ENCODE assay signal across 1 cellular context in the genomic region with DNA sequence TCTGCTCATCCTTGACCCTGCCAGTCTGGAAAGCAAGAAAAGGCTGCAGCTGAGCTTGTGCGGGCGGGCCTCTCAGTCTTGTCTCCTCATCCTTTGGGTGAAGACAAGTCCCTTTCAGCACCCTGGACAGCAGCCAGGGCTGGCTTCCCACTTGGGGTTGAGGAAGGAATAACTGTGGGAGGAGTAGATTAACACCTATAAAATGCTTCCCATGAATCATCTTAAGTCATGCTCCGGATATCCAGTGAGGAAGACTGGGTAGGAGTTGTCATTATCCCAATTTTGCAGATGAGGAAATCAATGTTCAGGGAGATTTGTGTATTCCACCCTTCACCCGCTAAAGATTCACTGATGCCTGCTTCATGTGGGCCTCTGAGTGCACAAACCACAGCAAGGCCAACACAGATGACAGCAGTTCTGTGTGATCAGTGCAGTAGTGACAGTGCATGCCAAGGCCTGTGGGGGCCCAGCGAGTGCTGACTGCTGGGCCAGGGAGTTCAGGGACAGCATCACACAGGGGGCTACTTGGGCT.
A peak's percentile ranks its signal among the peaks of the same experiment; 100 is the strongest.
TF ChIP-seq lines count a peak whose summit lies in the region.

No MANE protein-coding gene starts in this region.

TF ChIP-seq in K562, 482 proteins besides CTCF, POLR2A, EP300 and RAD21 (continued from another document):
- TF ChIP-seq, protein P1, sequence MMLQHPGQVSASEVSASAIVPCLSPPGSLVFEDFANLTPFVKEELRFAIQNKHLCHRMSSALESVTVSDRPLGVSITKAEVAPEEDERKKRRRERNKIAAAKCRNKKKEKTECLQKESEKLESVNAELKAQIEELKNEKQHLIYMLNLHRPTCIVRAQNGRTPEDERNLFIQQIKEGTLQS (IDR thresholded peaks at IDR 0.05): no peak
- TF ChIP-seq, protein P1 (CRISPR knock-in tag; conservative IDR thresholded peaks at IDR 0.05): 0 out of 2 replicates have a peak, but pooled peaks have one; percentile 52
- peak in 1 of 2 experiments; percentile 43; a peak in 1 of 4 replicates for TF ChIP-seq TEAD1 (CRISPR knock-in tag; IDR thresholded peaks at IDR 0.05)
- peak; percentile 61; the same call in 1 of the 2 replicates for TF ChIP-seq ZBTB1 (CRISPR knock-in tag; IDR thresholded peaks at IDR 0.05; ENCODE audit: borderline replicate concordance, low read depth)
- TF ChIP-seq ZNF217 (CRISPR knock-in tag; IDR thresholded peaks at IDR 0.05): 0 out of 2 replicates have a peak, but pooled peaks have one; percentile 41
- no peak for TF ChIP-seq YBX1 (IDR thresholded peaks at IDR 0.05)
- 0 out of 2 replicates have a peak, but pooled peaks have one; percentile 27 for TF ChIP-seq KLF6 (CRISPR knock-in tag; IDR thresholded peaks at IDR 0.05; ENCODE audit: borderline replicate concordance)
- peak; percentile 61 for TF ChIP-seq ZNF431 (CRISPR knock-in tag; IDR thresholded peaks at IDR 0.05)
- TF ChIP-seq, protein P2, sequence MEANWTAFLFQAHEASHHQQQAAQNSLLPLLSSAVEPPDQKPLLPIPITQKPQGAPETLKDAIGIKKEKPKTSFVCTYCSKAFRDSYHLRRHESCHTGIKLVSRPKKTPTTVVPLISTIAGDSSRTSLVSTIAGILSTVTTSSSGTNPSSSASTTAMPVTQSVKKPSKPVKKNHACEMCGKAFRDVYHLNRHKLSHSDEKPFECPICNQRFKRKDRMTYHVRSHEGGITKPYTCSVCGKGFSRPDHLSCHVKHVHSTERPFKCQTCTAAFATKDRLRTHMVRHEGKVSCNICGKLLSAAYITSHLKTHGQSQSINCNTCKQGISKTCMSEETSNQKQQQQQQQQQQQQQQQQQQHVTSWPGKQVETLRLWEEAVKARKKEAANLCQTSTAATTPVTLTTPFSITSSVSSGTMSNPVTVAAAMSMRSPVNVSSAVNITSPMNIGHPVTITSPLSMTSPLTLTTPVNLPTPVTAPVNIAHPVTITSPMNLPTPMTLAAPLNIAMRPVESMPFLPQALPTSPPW (CRISPR knock-in tag; IDR thresholded peaks at IDR 0.05): peak; percentile 42; the same call in 1 of the 2 replicates
- TF ChIP-seq ARID2 (IDR thresholded peaks at IDR 0.05): no peak
- peak; percentile 92 for TF ChIP-seq PRMT5 (CRISPR knock-in tag; IDR thresholded peaks at IDR 0.05)
- TF ChIP-seq, protein P3, sequence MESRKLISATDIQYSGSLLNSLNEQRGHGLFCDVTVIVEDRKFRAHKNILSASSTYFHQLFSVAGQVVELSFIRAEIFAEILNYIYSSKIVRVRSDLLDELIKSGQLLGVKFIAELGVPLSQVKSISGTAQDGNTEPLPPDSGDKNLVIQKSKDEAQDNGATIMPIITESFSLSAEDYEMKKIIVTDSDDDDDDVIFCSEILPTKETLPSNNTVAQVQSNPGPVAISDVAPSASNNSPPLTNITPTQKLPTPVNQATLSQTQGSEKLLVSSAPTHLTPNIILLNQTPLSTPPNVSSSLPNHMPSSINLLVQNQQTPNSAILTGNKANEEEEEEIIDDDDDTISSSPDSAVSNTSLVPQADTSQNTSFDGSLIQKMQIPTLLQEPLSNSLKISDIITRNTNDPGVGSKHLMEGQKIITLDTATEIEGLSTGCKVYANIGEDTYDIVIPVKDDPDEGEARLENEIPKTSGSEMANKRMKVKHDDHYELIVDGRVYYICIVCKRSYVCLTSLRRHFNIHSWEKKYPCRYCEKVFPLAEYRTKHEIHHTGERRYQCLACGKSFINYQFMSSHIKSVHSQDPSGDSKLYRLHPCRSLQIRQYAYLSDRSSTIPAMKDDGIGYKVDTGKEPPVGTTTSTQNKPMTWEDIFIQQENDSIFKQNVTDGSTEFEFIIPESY (CRISPR knock-in tag; IDR thresholded peaks at IDR 0.05): peak; percentile 53; the same call in 1 of the 2 replicates
- TF ChIP-seq, protein P4, sequence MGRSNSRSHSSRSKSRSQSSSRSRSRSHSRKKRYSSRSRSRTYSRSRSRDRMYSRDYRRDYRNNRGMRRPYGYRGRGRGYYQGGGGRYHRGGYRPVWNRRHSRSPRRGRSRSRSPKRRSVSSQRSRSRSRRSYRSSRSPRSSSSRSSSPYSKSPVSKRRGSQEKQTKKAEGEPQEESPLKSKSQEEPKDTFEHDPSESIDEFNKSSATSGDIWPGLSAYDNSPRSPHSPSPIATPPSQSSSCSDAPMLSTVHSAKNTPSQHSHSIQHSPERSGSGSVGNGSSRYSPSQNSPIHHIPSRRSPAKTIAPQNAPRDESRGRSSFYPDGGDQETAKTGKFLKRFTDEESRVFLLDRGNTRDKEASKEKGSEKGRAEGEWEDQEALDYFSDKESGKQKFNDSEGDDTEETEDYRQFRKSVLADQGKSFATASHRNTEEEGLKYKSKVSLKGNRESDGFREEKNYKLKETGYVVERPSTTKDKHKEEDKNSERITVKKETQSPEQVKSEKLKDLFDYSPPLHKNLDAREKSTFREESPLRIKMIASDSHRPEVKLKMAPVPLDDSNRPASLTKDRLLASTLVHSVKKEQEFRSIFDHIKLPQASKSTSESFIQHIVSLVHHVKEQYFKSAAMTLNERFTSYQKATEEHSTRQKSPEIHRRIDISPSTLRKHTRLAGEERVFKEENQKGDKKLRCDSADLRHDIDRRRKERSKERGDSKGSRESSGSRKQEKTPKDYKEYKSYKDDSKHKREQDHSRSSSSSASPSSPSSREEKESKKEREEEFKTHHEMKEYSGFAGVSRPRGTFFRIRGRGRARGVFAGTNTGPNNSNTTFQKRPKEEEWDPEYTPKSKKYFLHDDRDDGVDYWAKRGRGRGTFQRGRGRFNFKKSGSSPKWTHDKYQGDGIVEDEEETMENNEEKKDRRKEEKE (IDR thresholded peaks at IDR 0.05; ENCODE audit: borderline replicate concordance in 1 of 2, control insufficient read depth in 1 of 2, low read depth in 2 of 2, low read length in 1 of 2): no peak
- TF ChIP-seq ARNT (IDR thresholded peaks at IDR 0.05): no peak
- peak; percentile 89 for TF ChIP-seq ZNF766 (CRISPR knock-in tag; conservative IDR thresholded peaks at IDR 0.05)
- no peak for TF ChIP-seq THRAP3 (IDR thresholded peaks at IDR 0.05; ENCODE audit: borderline replicate concordance)
- TF ChIP-seq PHTF2 (CRISPR knock-in tag; IDR thresholded peaks at IDR 0.05): no peak
- TF ChIP-seq SMARCA5 (IDR thresholded peaks at IDR 0.05): no peak
- no peak for TF ChIP-seq HMGN3 (IDR thresholded peaks at IDR 0.05; ENCODE audit: borderline replicate concordance, extremely low read depth, insufficient read length, low read depth, low read length)
- no peak for TF ChIP-seq DACH1 (IDR thresholded peaks at IDR 0.05; ENCODE audit: partially characterized antibody)
- TF ChIP-seq, protein P5, sequence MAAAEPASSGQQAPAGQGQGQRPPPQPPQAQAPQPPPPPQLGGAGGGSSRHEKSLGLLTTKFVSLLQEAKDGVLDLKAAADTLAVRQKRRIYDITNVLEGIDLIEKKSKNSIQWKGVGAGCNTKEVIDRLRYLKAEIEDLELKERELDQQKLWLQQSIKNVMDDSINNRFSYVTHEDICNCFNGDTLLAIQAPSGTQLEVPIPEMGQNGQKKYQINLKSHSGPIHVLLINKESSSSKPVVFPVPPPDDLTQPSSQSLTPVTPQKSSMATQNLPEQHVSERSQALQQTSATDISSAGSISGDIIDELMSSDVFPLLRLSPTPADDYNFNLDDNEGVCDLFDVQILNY (CRISPR knock-in tag; IDR thresholded peaks at IDR 0.05): peak; percentile 68; the same call in 1 of the 2 replicates
- TF ChIP-seq, protein P6, sequence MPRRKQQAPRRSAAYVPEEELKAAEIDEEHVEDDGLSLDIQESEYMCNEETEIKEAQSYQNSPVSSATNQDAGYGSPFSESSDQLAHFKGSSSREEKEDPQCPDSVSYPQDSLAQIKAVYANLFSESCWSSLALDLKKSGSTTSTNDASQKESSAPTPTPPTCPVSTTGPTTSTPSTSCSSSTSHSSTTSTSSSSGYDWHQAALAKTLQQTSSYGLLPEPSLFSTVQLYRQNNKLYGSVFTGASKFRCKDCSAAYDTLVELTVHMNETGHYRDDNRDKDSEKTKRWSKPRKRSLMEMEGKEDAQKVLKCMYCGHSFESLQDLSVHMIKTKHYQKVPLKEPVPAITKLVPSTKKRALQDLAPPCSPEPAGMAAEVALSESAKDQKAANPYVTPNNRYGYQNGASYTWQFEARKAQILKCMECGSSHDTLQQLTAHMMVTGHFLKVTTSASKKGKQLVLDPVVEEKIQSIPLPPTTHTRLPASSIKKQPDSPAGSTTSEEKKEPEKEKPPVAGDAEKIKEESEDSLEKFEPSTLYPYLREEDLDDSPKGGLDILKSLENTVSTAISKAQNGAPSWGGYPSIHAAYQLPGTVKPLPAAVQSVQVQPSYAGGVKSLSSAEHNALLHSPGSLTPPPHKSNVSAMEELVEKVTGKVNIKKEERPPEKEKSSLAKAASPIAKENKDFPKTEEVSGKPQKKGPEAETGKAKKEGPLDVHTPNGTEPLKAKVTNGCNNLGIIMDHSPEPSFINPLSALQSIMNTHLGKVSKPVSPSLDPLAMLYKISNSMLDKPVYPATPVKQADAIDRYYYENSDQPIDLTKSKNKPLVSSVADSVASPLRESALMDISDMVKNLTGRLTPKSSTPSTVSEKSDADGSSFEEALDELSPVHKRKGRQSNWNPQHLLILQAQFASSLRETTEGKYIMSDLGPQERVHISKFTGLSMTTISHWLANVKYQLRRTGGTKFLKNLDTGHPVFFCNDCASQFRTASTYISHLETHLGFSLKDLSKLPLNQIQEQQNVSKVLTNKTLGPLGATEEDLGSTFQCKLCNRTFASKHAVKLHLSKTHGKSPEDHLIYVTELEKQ (CRISPR knock-in tag; IDR thresholded peaks at IDR 0.05): no peak
- peak; percentile 81 for TF ChIP-seq HDAC2 (IDR thresholded peaks at IDR 0.05)
- 0 out of 2 replicates have a peak, but pooled peaks have one; percentile 33 for TF ChIP-seq SMAD3 (CRISPR knock-in tag; conservative IDR thresholded peaks at IDR 0.05)
